Comparison of ENCODE assay signal across 9 cellular contexts in genomic region chr4:135917016-135917415, GRCh38.
"Had no signal": no experiment of that assay in that cellular context is flagged by ENCODE, and none has a peak within 500 bp of the region (broad histone marks: within the 10 kb centered on the region; RNA-seq: fewer than 3 reads in every experiment).

No MANE protein-coding gene starts in this region.

- H3K27me3 ChIP-seq: esophagus muscularis mucosa, hepatocyte, upper lobe of left lung had no signal

- H3K4me3 ChIP-seq: esophagus muscularis mucosa, hepatocyte, upper lobe of left lung had no signal

- DNase-seq: activated CD4-positive, alpha-beta memory T cell treated with anti-CD3 and anti-CD28 coated beads for 36 hours; activated naive CD4-positive, alpha-beta T cell treated with Interleukin-2 at 50 U/mL for 16 hours; activated T-cell treated with anti-CD3 and anti-CD28 coated beads, Interleukin-2, amount 50 U/mL, for 48 hours; stimulated activated CD4-positive, alpha-beta T cell treated with anti-CD3 and anti-CD28 coated beads, Interleukin-4, amount 100 ng/mL, for 1 hour; stimulated activated CD8-positive, alpha-beta memory T cell treated with anti-CD3 and anti-CD28 coated beads, Interleukin-4, amount 100 ng/mL, for 48 hours; T-helper 1 cell; upper lobe of left lung had no signal

- H3K36me3 ChIP-seq: esophagus muscularis mucosa, upper lobe of left lung had no signal
